In the genomic region with DNA sequence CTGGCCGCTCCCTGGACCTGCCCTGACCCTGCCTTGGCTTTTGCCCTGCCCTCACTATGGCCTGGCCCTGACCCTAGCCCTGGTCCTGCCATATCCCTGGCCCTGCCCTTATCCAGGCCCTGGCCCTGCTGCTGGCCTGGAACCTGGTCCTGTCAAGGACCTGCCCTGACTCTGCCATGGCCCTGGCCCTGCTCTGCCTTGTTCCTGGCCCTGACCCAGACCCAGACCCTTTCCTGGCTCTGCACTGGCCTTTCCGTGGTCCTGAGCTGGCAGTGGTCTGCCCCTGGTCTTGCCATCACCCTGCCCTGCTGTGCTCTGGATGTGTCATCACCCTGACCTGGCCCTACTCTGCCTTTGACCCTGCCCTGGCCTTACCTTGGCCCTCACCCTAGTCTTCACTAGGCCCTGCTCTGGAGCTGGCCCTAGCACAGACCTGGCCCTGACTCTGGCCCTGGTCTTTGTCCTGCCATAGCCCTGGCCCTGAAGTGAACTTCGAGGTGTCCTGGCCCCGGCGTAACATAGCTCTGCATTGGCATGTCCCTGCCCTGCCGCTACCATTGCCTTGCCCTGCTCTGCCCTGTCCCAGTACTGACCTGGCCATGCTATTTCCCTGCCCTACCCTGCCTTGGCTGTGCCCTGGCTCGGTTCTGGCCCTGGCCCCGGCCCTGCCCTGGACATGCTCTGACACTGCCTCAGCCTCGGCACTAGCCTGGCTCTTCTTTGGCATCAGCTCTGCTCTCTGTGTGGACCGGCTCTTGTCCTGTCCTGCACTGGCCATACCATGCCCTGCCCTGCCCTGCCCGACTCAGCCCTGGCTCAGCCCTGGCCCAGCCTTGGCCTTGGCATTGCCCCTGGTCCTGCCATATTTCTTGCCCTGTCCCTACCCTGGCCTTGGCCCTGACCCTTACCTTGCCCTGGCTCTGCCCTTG, we compare ENCODE assay signal across 7 cellular contexts.
DNase-seq lines count a peak whose midpoint lies in the region; ATAC-seq and TF ChIP-seq lines count a peak whose summit lies in the region.
"Not testable (repeated sequence)": the region's sequence is repeated elsewhere in the genome, so short reads cannot be mapped to it uniquely, and the experiment has no call there.

No MANE protein-coding gene starts in this region.

- not testable (repeated sequence) for H3K9me3 Mint-ChIP-seq in activated CD4-positive, alpha-beta T cell treated with anti-CD3 and anti-CD28 coated beads, Interleukin-2, amount 10 ng/mL, durations not matched to agents 24 days and 14 days

- not testable (repeated sequence) for H3K36me3 Mint-ChIP-seq in activated CD4-positive, alpha-beta T cell treated with anti-CD3 and anti-CD28 coated beads, Interleukin-2, amount 10 ng/mL, durations not matched to agents 24 days and 14 days (ENCODE audit: low read depth)

- not testable (repeated sequence) for TF ChIP-seq POLR2A in spleen (IDR thresholded peaks at IDR 0.05)

- DNase-seq in D341Med (ENCODE audit: low spot score) (peak; percentile 7), left ventricle myocardium superior (peak; percentile 29), islet precursor cell (peak; percentile 45), mesenteric fat pad (ENCODE audit: low spot score) (peak; percentile 87), spleen (peak; percentile 77), upper lobe of right lung (peak; percentile 68)
- DNase-seq in activated CD4-positive, alpha-beta T cell treated with anti-CD3 and anti-CD28 coated beads, Interleukin-2, amount 10 ng/mL, durations not matched to agents 24 days and 14 days, result peak; percentile 53

- not testable (repeated sequence) for H3K27ac Mint-ChIP-seq in activated CD4-positive, alpha-beta T cell treated with anti-CD3 and anti-CD28 coated beads, Interleukin-2, amount 10 ng/mL, durations not matched to agents 24 days and 14 days

- not testable (repeated sequence) for H3K27me3 Mint-ChIP-seq in activated CD4-positive, alpha-beta T cell treated with anti-CD3 and anti-CD28 coated beads, Interleukin-2, amount 10 ng/mL, durations not matched to agents 24 days and 14 days

- H3K4me3 Mint-ChIP-seq in activated CD4-positive, alpha-beta T cell treated with anti-CD3 and anti-CD28 coated beads, Interleukin-2, amount 10 ng/mL, durations not matched to agents 24 days and 14 days, result not testable (repeated sequence)

- intact Hi-C loops in activated CD4-positive, alpha-beta T cell treated with anti-CD3 and anti-CD28 coated beads, Interleukin-2, amount 10 ng/mL, durations not matched to agents 24 days and 14 days (cut with micrococcal nuclease); left ventricle myocardium superior (cut with micrococcal nuclease); spleen (cut with DNase I; ENCODE audit: low total_unique reads); upper lobe of right lung (cut with DNase I): not testable (repeated sequence)

- H3K27me3 ChIP-seq in spleen (replicated peaks in 1 of 7); upper lobe of right lung: not testable (repeated sequence)

- not testable (repeated sequence) for TF ChIP-seq CTCF in spleen (IDR thresholded peaks at IDR 0.05 in 8 of 11, conservative IDR thresholded peaks at IDR 0.05 in 3 of 11); upper lobe of right lung (IDR thresholded peaks at IDR 0.05)

- not testable (repeated sequence) for ATAC-seq in left ventricle myocardium superior, upper lobe of right lung

- H3K4me1 Mint-ChIP-seq in activated CD4-positive, alpha-beta T cell treated with anti-CD3 and anti-CD28 coated beads, Interleukin-2, amount 10 ng/mL, durations not matched to agents 24 days and 14 days, result not testable (repeated sequence)

- peaks cover 0 to 22% (median 2%) of the 10 kb centered on the region in 8 donors for H3K9me3 ChIP-seq in spleen
- not testable (repeated sequence) for H3K9me3 ChIP-seq in upper lobe of right lung

- H3K4me3 ChIP-seq in spleen, upper lobe of right lung: not testable (repeated sequence)

- not testable (repeated sequence) for H3K27ac ChIP-seq in spleen, upper lobe of right lung

- WGBS in spleen, 5 donors, result 82 to 88% (median 86%) methylated on average over 8 to 11 of the region's 11 CpGs

- H3K4me1 ChIP-seq in spleen, upper lobe of right lung: not testable (repeated sequence)

- H3K36me3 ChIP-seq in spleen, upper lobe of right lung: not testable (repeated sequence)

Comparison
In these comparisons a context has a peak if more than half of its experiments do, and no peak if none do; other contexts are left out.
1. DNase-seq: peak in every context shown above with its lines; median percentile 87 in mesenteric fat pad; 77 in spleen; 68 in upper lobe of right lung; 53 in activated CD4-positive, alpha-beta T cell treated with anti-CD3 and anti-CD28 coated beads, Interleukin-2, amount 10 ng/mL, durations not matched to agents 24 days and 14 days; 45 in islet precursor cell; 29 in left ventricle myocardium superior; 7 in D341Med.